Comparison of ENCODE assay signal across 9 cellular contexts in the genomic region with DNA sequence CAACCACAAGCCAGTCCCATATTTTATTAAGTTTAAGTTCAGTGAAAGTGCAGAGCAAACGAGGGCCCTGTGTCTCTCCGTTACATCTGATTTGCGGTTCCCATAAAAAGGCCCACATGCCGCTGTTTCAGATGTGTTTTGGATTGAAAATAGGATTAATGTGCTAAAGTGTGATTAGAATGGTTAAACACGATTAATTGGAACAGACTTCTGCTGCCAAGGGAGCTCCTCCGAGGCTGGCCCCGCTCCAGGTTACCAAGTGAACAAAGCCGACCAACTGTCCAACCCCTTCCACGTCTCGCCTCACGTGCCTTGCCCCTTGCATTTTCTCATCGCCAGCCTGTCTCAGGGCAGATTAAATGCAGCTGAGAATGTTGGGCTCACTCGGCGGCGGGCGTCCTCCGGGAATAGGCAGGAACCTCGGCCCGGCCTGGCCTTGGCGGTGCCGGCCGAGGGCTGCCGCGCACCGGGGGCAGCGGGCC.
DNase-seq lines count a peak whose midpoint lies in the region; ATAC-seq and TF ChIP-seq lines count a peak whose summit lies in the region.
"Had no signal": no experiment of that assay in that cellular context is flagged by ENCODE, and none has a peak within 500 bp of the region (broad histone marks: within the 10 kb centered on the region; RNA-seq: fewer than 3 reads in every experiment).

No MANE protein-coding gene starts in this region.

- H3K4me2 ChIP-seq in hepatocyte = peak overlapping the region; percentile 70

- TF ChIP-seq CTCF in hepatocyte (IDR thresholded peaks at IDR 0.05; ENCODE audit: poor library complexity) = no peak

- H3K4me3 ChIP-seq in H7 (ENCODE audit: insufficient read depth, low read depth, low read length) (no peak overlapping the region), hepatocyte (no peak overlapping the region), skin epidermis (peak overlapping the region in 1 of 7 experiments; percentile 16)

- H3K36me3 ChIP-seq in H7 (replicated peaks; ENCODE audit: control insufficient read depth, insufficient read depth, low read length) (no peaks in the 10 kb centered on the region), hepatocyte (replicated peaks; ENCODE audit: insufficient read depth, low read depth) (no peaks in the 10 kb centered on the region)

- ATAC-seq in GM21390 (IDR thresholded peaks at IDR 0.05; ENCODE audit: unreplicated experiment) (no peak), HG02759 (IDR thresholded peaks at IDR 0.05; ENCODE audit: unreplicated experiment) (no peak)

- H3K27ac ChIP-seq in hepatocyte (peak overlapping the region; percentile 87), skin epidermis (peak overlapping the region in 13 of 21 experiments; percentile 0 to 89 (median 71))

- no peaks in the 10 kb centered on the region for H3K79me2 ChIP-seq in hepatocyte

- no peaks in the 10 kb centered on the region for H3K27me3 ChIP-seq in H7 (ENCODE audit: control insufficient read depth, insufficient read depth, low read length)
- H3K27me3 ChIP-seq in hepatocyte = peaks cover 2% of the 10 kb centered on the region

- H3K9me2 ChIP-seq in hepatocyte (replicated peaks; ENCODE audit: insufficient read depth) = no peaks in the 10 kb centered on the region

- H2AFZ ChIP-seq in hepatocyte = no peak overlapping the region

- H3K4me1 ChIP-seq in hepatocyte (ENCODE audit: insufficient read depth) = peaks cover 12% of the 10 kb centered on the region

- no peaks in the 10 kb centered on the region for H3K9me3 ChIP-seq in hepatocyte (ENCODE audit: low read depth)

- 56% methylated on average over 26 of the region's 26 CpGs for WGBS in hepatocyte (ENCODE audit: low lambda C conversion rate, missing lambda C conversion rate)

- DNase-seq in H7 (peak; percentile 55), SK-N-DZ (ENCODE audit: low spot score) (peak; percentile 60), hepatocyte (ENCODE audit: low spot score) (peak; percentile 77), SHP77 treated with DMSO at 0.1 percent for 48 hours (lab: John Stamatoyannopoulos, UW) (no peak), GM19238 (ENCODE audit: insufficient read length, low spot score) (no peak)
- DNase-seq: mesendoderm had no signal

- H4K20me1 ChIP-seq in hepatocyte (ENCODE audit: insufficient read depth, poor library complexity, severe bottlenecking) = no peaks in the 10 kb centered on the region

Comparison
In these comparisons a context has a peak if more than half of its experiments do, and no peak if none do; other contexts are left out.
1. DNase-seq: peak in H7 (single experiment), SK-N-DZ (single experiment) and hepatocyte (single experiment); none in SHP77 treated with DMSO at 0.1 percent for 48 hours (single experiment) and GM19238 (single experiment).